ENCODE assay signal across 22 cellular contexts in the genomic region with DNA sequence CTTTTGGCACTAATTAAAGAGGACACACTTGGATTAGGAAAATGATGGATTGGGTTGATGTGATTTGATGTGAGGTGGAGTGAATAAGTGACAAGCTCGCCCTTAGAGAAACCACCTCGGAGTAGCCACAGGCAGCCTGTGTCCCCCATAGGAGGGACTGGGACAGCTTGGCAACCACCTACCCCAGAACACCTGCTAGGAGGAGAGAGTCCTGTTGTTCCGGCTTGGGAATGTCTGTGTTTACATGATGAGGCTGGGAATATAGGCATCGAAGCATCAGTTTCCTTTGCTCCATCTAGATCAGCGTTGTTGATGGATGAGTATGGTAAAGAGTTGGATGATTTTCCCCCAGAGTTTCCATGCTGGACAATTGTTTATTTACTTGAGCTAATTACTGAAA. TPM values are rescaled to one million over a fixed set of nuclear protein-coding genes. Genes with fewer than 3 reads are reported as not detected.
A peak's percentile ranks its signal among the peaks of the same experiment; 100 is the strongest.
DNase-seq lines count a peak whose midpoint lies in the region; ATAC-seq and TF ChIP-seq lines count a peak whose summit lies in the region.
"Had no signal": no experiment of that assay in that cellular context is flagged by ENCODE, and none has a peak within 500 bp of the region (broad histone marks: within the 10 kb centered on the region; RNA-seq: fewer than 3 reads in every experiment).

No MANE protein-coding gene starts in this region.

- no peaks in the 10 kb centered on the region for H3K9me3 ChIP-seq in esophagus muscularis mucosa

- no peaks in the 10 kb centered on the region for H3K36me3 ChIP-seq in esophagus muscularis mucosa

- no peak for TF ChIP-seq EP300 in esophagus muscularis mucosa (IDR thresholded peaks at IDR 0.05)

- in situ Hi-C loops in G401 (cut with HindIII; ENCODE audit: low sequenced_read_pairs) = no loop called here

- TF ChIP-seq POLR2A in esophagus muscularis mucosa (IDR thresholded peaks at IDR 0.05; ENCODE audit: low read depth) = no peak

- no peak for TF ChIP-seq CTCF in esophagus muscularis mucosa (IDR thresholded peaks at IDR 0.05)

- 39% methylated on average over 3 of the region's 5 CpGs for WGBS in esophagus muscularis mucosa

- no peak for ATAC-seq in GM18873 (IDR thresholded peaks at IDR 0.05; ENCODE audit: low FRiP score, unreplicated experiment)

- no peaks in the 10 kb centered on the region for H3K27me3 ChIP-seq in esophagus muscularis mucosa

- H3K4me1 ChIP-seq in esophagus muscularis mucosa = peaks cover 0 to 7% (median 4%) of the 10 kb centered on the region in 4 donors

- no peak overlapping the region for H3K4me3 ChIP-seq in esophagus muscularis mucosa
- H3K4me3 ChIP-seq: GM23248 had no signal

- peak; percentile 57 for DNase-seq in G401 (ENCODE audit: low spot score)
- DNase-seq in SK-N-DZ (ENCODE audit: low spot score) = peak; percentile 73
- DNase-seq in esophagus muscularis mucosa (ENCODE audit: extremely low spot score) = peak; percentile 90
- DNase-seq in D341Med (ENCODE audit: low spot score) = no peak
- DNase-seq in NOMO-1 treated with dmso at 0.1 percent for 144 hours (lab: John Stamatoyannopoulos, UW; ENCODE audit: unreplicated experiment) = no peak
- DNase-seq: Calu3; CD4-positive, alpha-beta memory T cell; GDM1; GM23248; H9; HFFc6; Kasumi-1; NCI-H1694 treated with DMSO at 0.1 percent for 48 hours; NCI-H2081 treated with DMSO at 0.1 percent for 48 hours; NCI-H2171 treated with DMSO at 0.1 percent for 48 hours; NCI-H446 treated with DMSO at 0.1 percent for 48 hours; NCI-H526 treated with DMSO at 0.1 percent for 48 hours; Right ventricle myocardium superior had no signal

- intact Hi-C loops in esophagus muscularis mucosa (cut with DNase I) = no loop called here

- no peak overlapping the region for H3K27ac ChIP-seq in esophagus muscularis mucosa (replicated peaks in 1 of 4)
- H3K27ac ChIP-seq in temporal lobe (ENCODE audit: low read depth, low read length) = peak overlapping the region; percentile 31
- H3K27ac ChIP-seq: GM23248 had no signal

RNA-seq across cellular contexts. Expression of a gene that starts 44.4 kb away (rescaled TPM):
- total RNA-seq in G401 (2014; rRNA removed; shearing (Covaris generic)) = not detected in 2 replicates
- 29.3 and 31.8 TPM in 2 replicates for polyA plus RNA-seq in SK-N-DZ (2014; cell fraction: cytosol; rRNA removed)
- 21.9 and 24.6 TPM in 2 replicates for polyA plus RNA-seq in SK-N-DZ (2014; cell fraction: nucleus; rRNA removed)
- under 1 TPM; 0.17 to 0.86 (median 0.56) TPM for total RNA-seq in esophagus muscularis mucosa
- 31.0 TPM for total RNA-seq in temporal lobe
- total RNA-seq: CD4-positive, alpha-beta memory T cell; GM23248; H9; HFFc6; SK-MEL-5 had no signal
- polyA plus RNA-seq: BJ; CD4-positive, alpha-beta memory T cell; GM23248 had no signal

Comparison
In these comparisons a context has a peak if more than half of its experiments do, and no peak if none do; other contexts are left out.
1. DNase-seq: peak in G401 (single experiment), SK-N-DZ (single experiment) and esophagus muscularis mucosa (single experiment); none in D341Med (single experiment) and NOMO-1 treated with dmso at 0.1 percent for 144 hours (single experiment).
2. RNA of a gene that starts 44.4 kb away (total RNA-seq): 31.0 TPM in temporal lobe (single experiment); 0.17 to 0.86 TPM in esophagus muscularis mucosa and not detected in G401; every median in the first group is over 10 times any median in the second.